Comparison of ENCODE assay signal across 22 cellular contexts in genomic region chr17:20706752-20707372, GRCh38.
DNase-seq lines count a peak whose midpoint lies in the region; ATAC-seq and TF ChIP-seq lines count a peak whose summit lies in the region.
"Had no signal": no experiment of that assay in that cellular context is flagged by ENCODE, and none has a peak within 500 bp of the region (broad histone marks: within the 10 kb centered on the region; RNA-seq: fewer than 3 reads in every experiment).

No MANE protein-coding gene starts in this region.

- no peak overlapping the region for H4K91ac ChIP-seq in IMR-90 (ENCODE audit: insufficient read depth, low read depth, low read length)

- CTCF ChIA-PET in IMR-90 (lab: Yijun Ruan, JAX): no interaction called here

- ATAC-seq in IMR-90 (ENCODE audit: low read depth): no peak
- no peak for ATAC-seq in stimulated activated naive CD8-positive, alpha-beta T cell treated with anti-CD3 and anti-CD28 coated beads, Interleukin-15, Interleukin-2, amounts not matched to agents 100 U/mL and 50 U/mL, for 24 hours
- ATAC-seq: activated CD8-positive, alpha-beta memory T cell treated with anti-CD3 and anti-CD28 coated beads, Interleukin-2, amount 10 ng/mL, durations not matched to agents 7 days and 5 days had no signal

- dilution Hi-C loops in IMR-90 (cut with HindIII; ENCODE audit: low sequenced_read_pairs, unreplicated experiment): no loop called here

- H3K9me3 ChIP-seq in IMR-90 (ENCODE audit: control insufficient read depth, insufficient read depth, low read length): no peaks in the 10 kb centered on the region
- no peaks in the 10 kb centered on the region for H3K9me3 ChIP-seq in SK-N-MC (ENCODE audit: low read depth, low read length)
- H3K9me3 ChIP-seq in neural progenitor cell (ENCODE audit: low read depth): no peaks in the 10 kb centered on the region
- no peaks in the 10 kb centered on the region for H3K9me3 ChIP-seq in esophagus muscularis mucosa
- H3K9me3 ChIP-seq: neutrophil, thoracic aorta had no signal

- BruUV-seq in IMR-90 (replicated peaks; lab: Mats Ljungman, UMichigan): no TSS peak

- H3K4ac ChIP-seq in IMR-90 (ENCODE audit: low read depth, low read length): no peak overlapping the region

- H2AFZ ChIP-seq in IMR-90 (replicated peaks; ENCODE audit: low read length, poor library complexity): peak overlapping the region; percentile 33
- H2AFZ ChIP-seq in neural progenitor cell (replicated peaks): peak overlapping the region; percentile 79

- POLR2A ChIA-PET in IMR-90 (lab: Charles Lee; ENCODE audit: unreplicated experiment): no interaction called here

- H2BK20ac ChIP-seq in IMR-90 (ENCODE audit: low read depth, low read length): no peak overlapping the region

- no peaks in the 10 kb centered on the region for H3K79me1 ChIP-seq in IMR-90 (ENCODE audit: low read depth in 1 of 2, low read length in 2 of 2)

- H3K4me1 ChIP-seq in IMR-90 (ENCODE audit: control insufficient read depth, insufficient read depth, low read length) (no peaks in the 10 kb centered on the region), neural progenitor cell (no peaks in the 10 kb centered on the region), esophagus muscularis mucosa (no peaks in the 10 kb centered on the region)

- no peak for TF ChIP-seq EP300 in esophagus muscularis mucosa (IDR thresholded peaks at IDR 0.05)

- TF ChIP-seq CTCF in IMR-90 (conservative IDR thresholded peaks at IDR 0.05; ENCODE audit: low read depth, low read length): no peak
- no peak for TF ChIP-seq CTCF in neural progenitor cell (IDR thresholded peaks at IDR 0.05)
- TF ChIP-seq CTCF in esophagus muscularis mucosa (IDR thresholded peaks at IDR 0.05): no peak
- no peak for TF ChIP-seq CTCF in CD14-positive monocyte (IDR thresholded peaks at IDR 0.05)

- peaks cover 2% of the 10 kb centered on the region for H3K9me3 Mint-ChIP-seq in neural progenitor cell
- H3K9me3 Mint-ChIP-seq in CD14-positive monocyte: peaks cover 0 to 5% (median 0%) of the 10 kb centered on the region in 7 donors
- H3K9me3 Mint-ChIP-seq: memory B cell had no signal

- H3K14ac ChIP-seq in IMR-90 (replicated peaks; ENCODE audit: low read depth, low read length): no peak overlapping the region

- in situ Hi-C loops in G401 (cut with HindIII; ENCODE audit: low sequenced_read_pairs): no loop called here
- in situ Hi-C loops in IMR-90 (cut with MboI; ENCODE audit: low sequenced_read_pairs): no loop called here

- H3K27ac Mint-ChIP-seq in neural progenitor cell (no peak overlapping the region), CD14-positive monocyte (no peak overlapping the region)
- H3K27ac Mint-ChIP-seq: activated CD8-positive, alpha-beta memory T cell treated with anti-CD3 and anti-CD28 coated beads, Interleukin-2, amount 10 ng/mL, durations not matched to agents 7 days and 5 days; memory B cell had no signal

- H3K27ac ChIP-seq in IMR-90 (ENCODE audit: insufficient read depth, low read length) (no peak overlapping the region), SK-N-MC (peak overlapping the region; percentile 31; the same call in 1 of the 2 replicates), neural progenitor cell (no peak overlapping the region), esophagus muscularis mucosa (replicated peaks in 1 of 4) (no peak overlapping the region)
- H3K27ac ChIP-seq: C4-2B, coronary artery, neutrophil, thoracic aorta had no signal

- no peak overlapping the region for H3K4me3 ChIP-seq in IMR-90 (ENCODE audit: insufficient read depth, low read depth, low read length)
- H3K4me3 ChIP-seq in SK-N-MC: peak overlapping the region; percentile 66
- no peak overlapping the region for H3K4me3 ChIP-seq in neural progenitor cell
- H3K4me3 ChIP-seq in esophagus muscularis mucosa: no peak overlapping the region
- H3K4me3 ChIP-seq: coronary artery, thoracic aorta had no signal

- H4K8ac ChIP-seq in IMR-90 (ENCODE audit: low read depth in 2 of 2, low read length in 2 of 2): no peak overlapping the region

- H3K4me3 Mint-ChIP-seq in neural progenitor cell (no peak overlapping the region), CD14-positive monocyte (no peak overlapping the region)
- H3K4me3 Mint-ChIP-seq: activated CD8-positive, alpha-beta memory T cell treated with anti-CD3 and anti-CD28 coated beads, Interleukin-2, amount 10 ng/mL, durations not matched to agents 7 days and 5 days; memory B cell had no signal

- no peaks in the 10 kb centered on the region for H4K20me1 ChIP-seq in IMR-90 (ENCODE audit: insufficient read depth, low read length)
- H4K20me1 ChIP-seq in neural progenitor cell (ENCODE audit: low read depth): no peaks in the 10 kb centered on the region

- H3K36me3 ChIP-seq in IMR-90 (ENCODE audit: control insufficient read depth, insufficient read depth, low read length) (no peaks in the 10 kb centered on the region), SK-N-MC (ENCODE audit: insufficient read depth, low read length) (no peaks in the 10 kb centered on the region), neural progenitor cell (no peaks in the 10 kb centered on the region), esophagus muscularis mucosa (no peaks in the 10 kb centered on the region)
- H3K36me3 ChIP-seq: neutrophil, thoracic aorta had no signal

- DNase-seq in G401 (ENCODE audit: low spot score) (peak; percentile 9), IMR-90 (no peak), SK-N-MC (ENCODE audit: low read depth, low spot score) (no peak), neural progenitor cell (ENCODE audit: low spot score) (no peak), esophagus muscularis mucosa (ENCODE audit: extremely low spot score) (no peak), CD14-positive monocyte (ENCODE audit: low spot score) (no peak)
- DNase-seq in stimulated activated naive CD8-positive, alpha-beta T cell treated with anti-CD3 and anti-CD28 coated beads, Interleukin-15, Interleukin-2, amounts not matched to agents 100 U/mL and 50 U/mL, for 24 hours: no peak
- DNase-seq: activated CD4-positive, CD25-positive, alpha-beta regulatory T cell treated with anti-CD3 and anti-CD28 coated beads, Interleukin-2, amount 50 U/mL, for 72 hours; activated CD8-positive, alpha-beta memory T cell treated with anti-CD3 and anti-CD28 coated beads, Interleukin-2, amount 10 ng/mL, durations not matched to agents 7 days and 5 days; activated effector memory CD4-positive, alpha-beta T cell treated with anti-CD3 and anti-CD28 coated beads, Interleukin-2, amount 50 U/mL, for 16 hours; aorta; HCEC 1CT; NCI-H1417; NCI-H510A; stimulated activated CD4-positive, alpha-beta T cell treated with anti-CD3 and anti-CD28 coated beads, Interleukin-2, amount 100 ng/mL, for 48 hours; stimulated activated CD8-positive, alpha-beta memory T cell treated with anti-CD3 and anti-CD28 coated beads, Interleukin-4, amount 100 ng/mL, for 48 hours; T-helper 2 cell had no signal

- no peak overlapping the region for H2BK120ac ChIP-seq in IMR-90 (ENCODE audit: low read depth, low read length)

- peaks cover 2% of the 10 kb centered on the region for H3K27me3 Mint-ChIP-seq in neural progenitor cell (ENCODE audit: insufficient read depth, low read depth)
- H3K27me3 Mint-ChIP-seq in CD14-positive monocyte (ENCODE audit: low read depth in 3 of 3): peaks cover 1 to 7% (median 6%) of the 10 kb centered on the region in 3 donors
- H3K27me3 Mint-ChIP-seq: memory B cell had no signal

- H2BK5ac ChIP-seq in IMR-90 (ENCODE audit: low read depth, low read length, poor library complexity, severe bottlenecking): no peak overlapping the region

- H3K4me2 ChIP-seq in IMR-90 (ENCODE audit: low read depth, low read length): no peak overlapping the region
- no peak overlapping the region for H3K4me2 ChIP-seq in neural progenitor cell

- TF ChIP-seq RAD21 in IMR-90 (IDR thresholded peaks at IDR 0.05; ENCODE audit: low read length): no peak

- H3K9me1 ChIP-seq in IMR-90 (ENCODE audit: insufficient read depth, low read length): no peaks in the 10 kb centered on the region

- H3K36me3 Mint-ChIP-seq in neural progenitor cell (no peaks in the 10 kb centered on the region), CD14-positive monocyte (no peaks in the 10 kb centered on the region)
- H3K36me3 Mint-ChIP-seq: memory B cell had no signal

- H3F3A ChIP-seq in neural progenitor cell (ENCODE audit: low read depth): no peaks in the 10 kb centered on the region

- H4K5ac ChIP-seq in IMR-90 (ENCODE audit: low read depth, low read length): no peak overlapping the region

- H3K23ac ChIP-seq in IMR-90 (ENCODE audit: low read depth, low read length): no peak overlapping the region

- WGBS in IMR-90 (ENCODE audit: extremely low coverage in 2 of 2, insufficient read length in 1 of 2), 2 experiments: no CpG with 5 or more reads among the region's 16 CpGs
- WGBS in esophagus muscularis mucosa: 77% methylated on average over 16 of the region's 16 CpGs

- no peak overlapping the region for H2AK9ac ChIP-seq in IMR-90 (replicated peaks; ENCODE audit: low read depth, low read length, poor library complexity)

- H3K27me3 ChIP-seq in IMR-90 (ENCODE audit: control insufficient read depth, insufficient read depth, low read length) (no peaks in the 10 kb centered on the region; the same call in 1 of the 2 replicates), neural progenitor cell (no peaks in the 10 kb centered on the region), esophagus muscularis mucosa (peaks cover 0 to 8% (median 0%) of the 10 kb centered on the region in 4 donors)
- H3K27me3 ChIP-seq: neutrophil had no signal

- H3K9ac ChIP-seq in IMR-90 (ENCODE audit: low read depth, low read length) (no peak overlapping the region), SK-N-MC (ENCODE audit: insufficient read length) (no peak overlapping the region), neural progenitor cell (no peak overlapping the region)

- H3K4me1 Mint-ChIP-seq in neural progenitor cell (peaks cover 14% of the 10 kb centered on the region), CD14-positive monocyte (peaks cover 5% of the 10 kb centered on the region)

- H3K79me2 ChIP-seq in neural progenitor cell (ENCODE audit: low read depth): no peaks in the 10 kb centered on the region

- no peak overlapping the region for H3K56ac ChIP-seq in IMR-90 (ENCODE audit: extremely low read depth, insufficient read depth, low read length)

- no peak overlapping the region for H2AK5ac ChIP-seq in IMR-90 (ENCODE audit: low read depth, low read length)

- TF ChIP-seq POLR2A in IMR-90 (IDR thresholded peaks at IDR 0.05; ENCODE audit: low read depth, low read length) (no peak), esophagus muscularis mucosa (IDR thresholded peaks at IDR 0.05; ENCODE audit: low read depth) (no peak)

- intact Hi-C loops in IMR-90 (cut with micrococcal nuclease): no loop called here
- intact Hi-C loops in esophagus muscularis mucosa (cut with DNase I): no loop called here
- intact Hi-C loops in CD14-positive monocyte (cut with micrococcal nuclease): no loop called here

- no peak overlapping the region for H3K18ac ChIP-seq in IMR-90 (ENCODE audit: low read depth, low read length)

- H2BK15ac ChIP-seq in IMR-90 (ENCODE audit: low read depth, low read length): no peak overlapping the region

TF ChIP-seq in IMR-90, 13 proteins besides CTCF, POLR2A, EP300 and RAD21 (continues in another document):
- TF ChIP-seq FOS (IDR thresholded peaks at IDR 0.05; ENCODE audit: low read depth, low read length) (no peak), CEBPB (IDR thresholded peaks at IDR 0.05; ENCODE audit: low read depth, low read length) (no peak)
